Comparison of ENCODE assay signal across 12 cellular contexts in the genomic region with DNA sequence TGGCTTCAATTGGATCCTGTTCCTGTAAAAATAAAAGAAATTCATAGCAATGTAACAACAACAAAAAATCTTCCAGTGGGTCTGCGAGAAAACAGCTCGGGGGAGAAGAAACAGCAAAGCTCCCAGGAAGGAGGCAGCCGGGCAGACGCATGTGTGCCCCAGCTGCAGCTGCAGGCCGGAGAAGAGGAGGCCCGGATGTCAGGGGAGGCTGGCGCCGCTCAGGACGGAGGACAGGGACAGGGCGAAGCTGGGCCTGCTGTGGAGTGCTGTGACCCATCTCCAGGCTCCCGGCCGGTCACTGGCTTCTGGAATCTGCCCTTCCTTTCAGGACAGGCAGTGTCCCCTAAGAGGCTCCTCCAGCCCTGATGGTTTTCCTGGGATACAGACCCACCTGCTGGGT.
DNase-seq lines count a peak whose midpoint lies in the region; ATAC-seq and TF ChIP-seq lines count a peak whose summit lies in the region.
"Had no signal": no experiment of that assay in that cellular context is flagged by ENCODE, and none has a peak within 500 bp of the region (broad histone marks: within the 10 kb centered on the region; RNA-seq: fewer than 3 reads in every experiment).

No MANE protein-coding gene starts in this region.

- H3K9me3 ChIP-seq in esophagus muscularis mucosa (no peaks in the 10 kb centered on the region), neural progenitor cell (ENCODE audit: low read depth) (no peaks in the 10 kb centered on the region), stomach smooth muscle (ENCODE audit: control insufficient read depth in 2 of 2, low read length in 2 of 2) (no peaks in the 10 kb centered on the region)
- H3K9me3 ChIP-seq: BE2C had no signal

- no peak overlapping the region for H3K27ac ChIP-seq in esophagus muscularis mucosa (replicated peaks in 1 of 4)
- H3K27ac ChIP-seq in neural progenitor cell, result no peak overlapping the region
- H3K27ac ChIP-seq in stomach smooth muscle (ENCODE audit: low read length), result peak overlapping the region; percentile 62

- WGBS in esophagus muscularis mucosa, result 92% methylated on average over 10 of the region's 12 CpGs

- H3F3A ChIP-seq in neural progenitor cell (ENCODE audit: low read depth), result no peaks in the 10 kb centered on the region

- no peak for ATAC-seq in GM18502 (IDR thresholded peaks at IDR 0.05; ENCODE audit: poor library complexity, unreplicated experiment)
- ATAC-seq: CD8-positive, alpha-beta T cell; HepG2 had no signal

- in situ Hi-C loops in KBM-7 (cut with MboI; ENCODE audit: low pct_unique_long_range_greater_than_20kb, low sequenced_read_pairs), result no loop called here

- peaks cover 9 to 13% (median 11%) of the 10 kb centered on the region in 4 donors for H3K4me1 ChIP-seq in esophagus muscularis mucosa
- no peaks in the 10 kb centered on the region for H3K4me1 ChIP-seq in neural progenitor cell
- peaks cover 25% of the 10 kb centered on the region for H3K4me1 ChIP-seq in stomach smooth muscle (ENCODE audit: control insufficient read depth, insufficient read depth, low read length)
- H3K4me1 ChIP-seq: BE2C had no signal

- H3K36me3 Mint-ChIP-seq in neural progenitor cell (no peaks in the 10 kb centered on the region), glutamatergic neuron (ENCODE audit: unreplicated experiment) (peaks cover 4% of the 10 kb centered on the region)
- H3K36me3 Mint-ChIP-seq: CD14-positive monocyte; CD8-positive, alpha-beta T cell had no signal

- H3K4me3 Mint-ChIP-seq in neural progenitor cell (no peak overlapping the region), glutamatergic neuron (ENCODE audit: unreplicated experiment) (no peak overlapping the region)
- H3K4me3 Mint-ChIP-seq: CD14-positive monocyte; CD8-positive, alpha-beta T cell had no signal

- no peak overlapping the region for H2AFZ ChIP-seq in neural progenitor cell (replicated peaks)

- DNase-seq in GM03348 (ENCODE audit: low spot score) (peak; percentile 3), esophagus muscularis mucosa (ENCODE audit: extremely low spot score) (peak; percentile 87), neural progenitor cell (ENCODE audit: low spot score) (no peak), KBM-7 (no peak), glutamatergic neuron (no peak)
- DNase-seq: BE2C; CD8-positive, alpha-beta T cell; COR-L47 had no signal

- no peak overlapping the region for H3K4me2 ChIP-seq in neural progenitor cell

- H3K9me3 Mint-ChIP-seq in neural progenitor cell, result no peaks in the 10 kb centered on the region
- peaks cover 6% of the 10 kb centered on the region for H3K9me3 Mint-ChIP-seq in glutamatergic neuron (ENCODE audit: unreplicated experiment)
- H3K9me3 Mint-ChIP-seq: CD8-positive, alpha-beta T cell had no signal

- peak overlapping the region; percentile 46 for H3K27ac Mint-ChIP-seq in neural progenitor cell
- H3K27ac Mint-ChIP-seq in glutamatergic neuron (ENCODE audit: unreplicated experiment), result no peak overlapping the region
- H3K27ac Mint-ChIP-seq: CD14-positive monocyte; CD8-positive, alpha-beta T cell had no signal

- no peak overlapping the region for H3K4me3 ChIP-seq in esophagus muscularis mucosa
- H3K4me3 ChIP-seq in neural progenitor cell, result no peak overlapping the region
- H3K4me3 ChIP-seq in stomach smooth muscle (ENCODE audit: low read length in 2 of 2), result no peak overlapping the region

- H3K27me3 ChIP-seq in esophagus muscularis mucosa, result no peaks in the 10 kb centered on the region
- no peaks in the 10 kb centered on the region for H3K27me3 ChIP-seq in neural progenitor cell
- no peaks in the 10 kb centered on the region for H3K27me3 ChIP-seq in stomach smooth muscle (ENCODE audit: control insufficient read depth in 1 of 2, insufficient read depth in 2 of 2, low read length in 2 of 2)
- H3K27me3 ChIP-seq: BE2C had no signal

- no peak for TF ChIP-seq POLR2A in esophagus muscularis mucosa (IDR thresholded peaks at IDR 0.05; ENCODE audit: low read depth)

- H3K9ac ChIP-seq in neural progenitor cell (no peak overlapping the region), stomach smooth muscle (ENCODE audit: low read length in 2 of 2) (no peak overlapping the region)

- H3K79me2 ChIP-seq in neural progenitor cell (ENCODE audit: low read depth), result no peaks in the 10 kb centered on the region

- H3K36me3 ChIP-seq in esophagus muscularis mucosa (no peaks in the 10 kb centered on the region), neural progenitor cell (no peaks in the 10 kb centered on the region), stomach smooth muscle (ENCODE audit: control insufficient read depth in 2 of 2, insufficient read depth in 2 of 2, low read length in 2 of 2) (no peaks in the 10 kb centered on the region)
- H3K36me3 ChIP-seq: BE2C had no signal

- TF ChIP-seq EP300 in esophagus muscularis mucosa (IDR thresholded peaks at IDR 0.05), result no peak

- H3K27me3 Mint-ChIP-seq in neural progenitor cell (ENCODE audit: insufficient read depth, low read depth), result peaks cover 21% of the 10 kb centered on the region
- no peaks in the 10 kb centered on the region for H3K27me3 Mint-ChIP-seq in glutamatergic neuron (ENCODE audit: unreplicated experiment)

- TF ChIP-seq CTCF in esophagus muscularis mucosa (IDR thresholded peaks at IDR 0.05) (no peak), neural progenitor cell (IDR thresholded peaks at IDR 0.05) (no peak), glutamatergic neuron (IDR thresholded peaks at IDR 0.05; ENCODE audit: partially characterized antibody, unreplicated experiment) (no peak)

- intact Hi-C loops in esophagus muscularis mucosa (cut with DNase I), result no loop called here

- H3K4me1 Mint-ChIP-seq in neural progenitor cell (peaks cover 15% of the 10 kb centered on the region), glutamatergic neuron (ENCODE audit: low read depth, unreplicated experiment) (peaks cover 8% of the 10 kb centered on the region)
- H3K4me1 Mint-ChIP-seq: CD14-positive monocyte had no signal

- no peaks in the 10 kb centered on the region for H4K20me1 ChIP-seq in neural progenitor cell (ENCODE audit: low read depth)

Comparison
In these comparisons a context has a peak if more than half of its experiments do, and no peak if none do; other contexts are left out.
1. DNase-seq: peak in GM03348 (single experiment) and esophagus muscularis mucosa (single experiment); none in neural progenitor cell (single experiment), KBM-7 (single experiment) and glutamatergic neuron (single experiment).